ENCODE assay signal across 8 cellular contexts in genomic region chr11:118012083-118012669, GRCh38. TPM values are rescaled to one million over a fixed set of nuclear protein-coding genes. Genes with fewer than 3 reads are reported as not detected.
DNase-seq lines count a peak whose midpoint lies in the region; ATAC-seq lines count a peak whose summit lies in the region.

No MANE protein-coding gene starts in this region.

- peak; percentile 36 to 40 for ATAC-seq in CD4-positive, CD25-positive, alpha-beta regulatory T cell (ENCODE audit: low read depth in 2 of 2)
- ATAC-seq in left lobe of liver (peak; percentile 34), HG02938 (IDR thresholded peaks at IDR 0.05; ENCODE audit: unreplicated experiment) (no peak), HG02571 (IDR thresholded peaks at IDR 0.05; ENCODE audit: unreplicated experiment) (no peak), GM21825 (IDR thresholded peaks at IDR 0.05; ENCODE audit: unreplicated experiment) (no peak)

- peak overlapping the region; percentile 33 for H3K4me3 ChIP-seq in CD4-positive, CD25-positive, alpha-beta regulatory T cell (ENCODE audit: low read depth, low read length)

- intact Hi-C loops in activated T-helper 2 cell treated with anti-CD3 and anti-CD28 coated beads, Interferon-gamma antibody, Interleukin-2, Interleukin-4, amounts not matched to agents 10 μg/mL and 5 μg/mL and 100 μg/mL, durations not matched to agents 14 hours and 24 hours and 36 hours (cut with micrococcal nuclease): loop anchor here (1.0 kb wide), 1 partner anchor 10 kb away; no protein-coding TSS in a partner anchor

- in situ Hi-C loops in KBM-7 (cut with MboI; ENCODE audit: low pct_unique_long_range_greater_than_20kb, low sequenced_read_pairs): no loop called here

- peaks cover 2 to 10% (median 5%) of the 10 kb centered on the region in 7 donors for H3K9me3 Mint-ChIP-seq in CD4-positive, CD25-positive, alpha-beta regulatory T cell
- peaks cover 23% of the 10 kb centered on the region for H3K9me3 Mint-ChIP-seq in activated T-helper 2 cell treated with anti-CD3 and anti-CD28 coated beads, Interferon-gamma antibody, Interleukin-2, Interleukin-4, amounts not matched to agents 10 μg/mL and 5 μg/mL and 100 μg/mL, durations not matched to agents 14 hours and 24 hours and 36 hours

- no peaks in the 10 kb centered on the region for H3K27me3 ChIP-seq in CD4-positive, CD25-positive, alpha-beta regulatory T cell (ENCODE audit: control insufficient read depth, insufficient read depth, low read length)

- H3K27me3 Mint-ChIP-seq in CD4-positive, CD25-positive, alpha-beta regulatory T cell: no peaks in the 10 kb centered on the region
- H3K27me3 Mint-ChIP-seq in activated T-helper 2 cell treated with anti-CD3 and anti-CD28 coated beads, Interferon-gamma antibody, Interleukin-2, Interleukin-4, amounts not matched to agents 10 μg/mL and 5 μg/mL and 100 μg/mL, durations not matched to agents 14 hours and 24 hours and 36 hours (ENCODE audit: low read depth): no peaks in the 10 kb centered on the region

- H3K36me3 Mint-ChIP-seq in CD4-positive, CD25-positive, alpha-beta regulatory T cell: peaks cover 19% of the 10 kb centered on the region
- peaks cover 25% of the 10 kb centered on the region for H3K36me3 Mint-ChIP-seq in activated T-helper 2 cell treated with anti-CD3 and anti-CD28 coated beads, Interferon-gamma antibody, Interleukin-2, Interleukin-4, amounts not matched to agents 10 μg/mL and 5 μg/mL and 100 μg/mL, durations not matched to agents 14 hours and 24 hours and 36 hours (ENCODE audit: low read depth)

- peaks cover 98% of the 10 kb centered on the region for H3K4me1 ChIP-seq in CD4-positive, CD25-positive, alpha-beta regulatory T cell (ENCODE audit: control insufficient read depth, insufficient read depth, low read length, poor library complexity, severe bottlenecking)

- peak overlapping the region; percentile 3 to 83 (median 70) for H3K4me3 Mint-ChIP-seq in CD4-positive, CD25-positive, alpha-beta regulatory T cell
- no peak overlapping the region for H3K4me3 Mint-ChIP-seq in activated T-helper 2 cell treated with anti-CD3 and anti-CD28 coated beads, Interferon-gamma antibody, Interleukin-2, Interleukin-4, amounts not matched to agents 10 μg/mL and 5 μg/mL and 100 μg/mL, durations not matched to agents 14 hours and 24 hours and 36 hours (ENCODE audit: low read depth)

- H3K27ac ChIP-seq in CD4-positive, CD25-positive, alpha-beta regulatory T cell (ENCODE audit: insufficient read depth, low read length, poor library complexity, severe bottlenecking): peak overlapping the region; percentile 84

- DNase-seq in CD4-positive, CD25-positive, alpha-beta regulatory T cell: peak in 1 of 3 donors; percentile 63
- DNase-seq in KBM-7 (peak; percentile 92), left lobe of liver (ENCODE audit: low spot score) (no peak)
- no peak for DNase-seq in activated T-helper 2 cell treated with anti-CD3 and anti-CD28 coated beads, Interferon-gamma antibody, Interleukin-2, Interleukin-4, amounts not matched to agents 10 μg/mL and 5 μg/mL and 100 μg/mL, durations not matched to agents 14 hours and 24 hours and 36 hours (ENCODE audit: low spot score)
- DNase-seq in central memory CD4-positive, alpha-beta T cell: no peak

- H3K9me3 ChIP-seq in CD4-positive, CD25-positive, alpha-beta regulatory T cell (ENCODE audit: control insufficient read depth in 2 of 2, low read length in 2 of 2): peaks cover under 1 to 4% of the 10 kb centered on the region in 2 experiments

- peak overlapping the region; percentile 93 to 99 (median 96) for H3K27ac Mint-ChIP-seq in CD4-positive, CD25-positive, alpha-beta regulatory T cell
- H3K27ac Mint-ChIP-seq in activated T-helper 2 cell treated with anti-CD3 and anti-CD28 coated beads, Interferon-gamma antibody, Interleukin-2, Interleukin-4, amounts not matched to agents 10 μg/mL and 5 μg/mL and 100 μg/mL, durations not matched to agents 14 hours and 24 hours and 36 hours: peak overlapping the region; percentile 63

- H3K4me1 Mint-ChIP-seq in CD4-positive, CD25-positive, alpha-beta regulatory T cell: peaks cover 27 to 100% (median 77%) of the 10 kb centered on the region in 4 donors
- H3K4me1 Mint-ChIP-seq in activated T-helper 2 cell treated with anti-CD3 and anti-CD28 coated beads, Interferon-gamma antibody, Interleukin-2, Interleukin-4, amounts not matched to agents 10 μg/mL and 5 μg/mL and 100 μg/mL, durations not matched to agents 14 hours and 24 hours and 36 hours (ENCODE audit: low read depth): peaks cover 80% of the 10 kb centered on the region

- H3K36me3 ChIP-seq in CD4-positive, CD25-positive, alpha-beta regulatory T cell (ENCODE audit: control insufficient read depth, insufficient read depth, low read length): no peaks in the 10 kb centered on the region

RNA-seq across cellular contexts. Expression of gene IL10RA, which starts 26.0 kb away (rescaled TPM):
- 661 TPM for total RNA-seq in CD4-positive, CD25-positive, alpha-beta regulatory T cell
- polyA plus RNA-seq in CD4-positive, CD25-positive, alpha-beta regulatory T cell: 100 to 1,000 TPM; 572 to 666 (median 631) TPM
- total RNA-seq in activated T-helper 2 cell treated with anti-CD3 and anti-CD28 coated beads, Interferon-gamma antibody, Interleukin-2, Interleukin-4, amounts not matched to agents 10 μg/mL and 5 μg/mL and 100 μg/mL, durations not matched to agents 14 hours and 24 hours and 36 hours: 144 and 147 TPM in 2 replicates
- total RNA-seq in left lobe of liver: 7.8 TPM

Comparison
In these comparisons a context has a peak if more than half of its experiments do, and no peak if none do; other contexts are left out.
1. ATAC-seq: peak in CD4-positive, CD25-positive, alpha-beta regulatory T cell (2 of 2) and left lobe of liver (single experiment); none in HG02938 (single experiment), HG02571 (single experiment) and GM21825 (single experiment).
2. RNA of gene IL10RA, which starts 26.0 kb away (total RNA-seq): 661 TPM in CD4-positive, CD25-positive, alpha-beta regulatory T cell (single experiment) and 144 to 147 TPM in activated T-helper 2 cell treated with anti-CD3 and anti-CD28 coated beads, Interferon-gamma antibody, Interleukin-2, Interleukin-4, amounts not matched to agents 10 μg/mL and 5 μg/mL and 100 μg/mL, durations not matched to agents 14 hours and 24 hours and 36 hours; 7.8 TPM in left lobe of liver (single experiment); every median in the first group is over 10 times any median in the second.